8 cellular contexts compared by ENCODE assay signal in genomic region chr1:235275223-235275622, GRCh38. TPM values are rescaled to one million over a fixed set of nuclear protein-coding genes. Genes with fewer than 3 reads are reported as not detected.
DNase-seq lines count a peak whose midpoint lies in the region; ATAC-seq, FAIRE-seq and TF ChIP-seq lines count a peak whose summit lies in the region.

No MANE protein-coding gene starts in this region.

- no peak for FAIRE-seq in RCC 7860 (lab: Jason Lieb, UNC)

- CTCF ChIA-PET in CD4-positive, alpha-beta T cell (lab: Charles Lee): interaction anchor here (1.2 to 1.8 kb wide), 2 partner anchors 16 to 22 kb away, joined by 5 read pairs; no protein-coding TSS in a partner anchor
- CTCF ChIA-PET in activated B cell treated with CpG ODN at 0.5 μM for 24 hours (lab: Charles Lee): interaction anchor here (1.0 to 2.1 kb wide), 4 partner anchors 9 to 141 kb away, joined by 3 to 12 read pairs (median 3); no protein-coding TSS in a partner anchor

- H3K36me3 Mint-ChIP-seq in CD4-positive, alpha-beta T cell (ENCODE audit: low read depth): peaks cover 4% of the 10 kb centered on the region
- H3K36me3 Mint-ChIP-seq in activated B cell treated with CpG ODN at 0.5 μM for 24 hours (ENCODE audit: low read depth): no peaks in the 10 kb centered on the region

- H3K9me3 Mint-ChIP-seq in CD4-positive, alpha-beta T cell: no peaks in the 10 kb centered on the region
- H3K9me3 Mint-ChIP-seq in activated B cell treated with CpG ODN at 0.5 μM for 24 hours: no peaks in the 10 kb centered on the region

- H3K4me1 Mint-ChIP-seq in CD4-positive, alpha-beta T cell (ENCODE audit: low read depth): peaks cover 85% of the 10 kb centered on the region
- H3K4me1 Mint-ChIP-seq in activated B cell treated with CpG ODN at 0.5 μM for 24 hours: peaks cover 75% of the 10 kb centered on the region

- intact Hi-C loops in CD4-positive, alpha-beta T cell (cut with DNase I, micrococcal nuclease): no loop called here
- intact Hi-C loops in activated B cell treated with CpG ODN at 0.5 μM for 24 hours (cut with micrococcal nuclease): loop anchor here (2.0 kb wide), 1 partner anchor 14 kb away; no protein-coding TSS in a partner anchor

- H3K27ac ChIP-seq in CD4-positive, alpha-beta T cell (ENCODE audit: low read depth, low read length): no peak overlapping the region
- no peak overlapping the region for H3K27ac ChIP-seq in gastroesophageal sphincter

- ATAC-seq in CD4-positive, alpha-beta T cell (ENCODE audit: poor library complexity): peak; percentile 64
- peak; percentile 61 for ATAC-seq in HG03135 (IDR thresholded peaks at IDR 0.05; ENCODE audit: unreplicated experiment)
- ATAC-seq in activated B cell treated with CpG ODN at 0.5 μM for 24 hours (ENCODE audit: low read depth): peak; percentile 86
- no peak for ATAC-seq in gastroesophageal sphincter
- ATAC-seq in HG03520 (IDR thresholded peaks at IDR 0.05; ENCODE audit: unreplicated experiment): no peak

- no peak for TF ChIP-seq CTCF in CD4-positive, alpha-beta T cell (IDR thresholded peaks at IDR 0.05)
- TF ChIP-seq CTCF in activated B cell treated with CpG ODN at 0.5 μM for 24 hours (IDR thresholded peaks at IDR 0.05): no peak
- no peak for TF ChIP-seq CTCF in gastroesophageal sphincter (IDR thresholded peaks at IDR 0.05)

- 44 to 74% methylated on average over 2 to 3 of the region's 3 CpGs for WGBS in gastroesophageal sphincter (ENCODE audit: low coverage in 1 of 2), 2 donors

- TF ChIP-seq EP300 in gastroesophageal sphincter (IDR thresholded peaks at IDR 0.05): no peak

- no peak for DNase-seq in CD4-positive, alpha-beta T cell
- peak; percentile 26 for DNase-seq in GM19238 (ENCODE audit: insufficient read length, low spot score)
- no peak for DNase-seq in activated B cell treated with CpG ODN at 0.5 μM for 24 hours
- DNase-seq in glomerular visceral epithelial cell (ENCODE audit: extremely low spot score): no peak
- DNase-seq in RCC 7860 (ENCODE audit: low spot score): no peak

- peak overlapping the region; percentile 12 for H3K27ac Mint-ChIP-seq in CD4-positive, alpha-beta T cell
- H3K27ac Mint-ChIP-seq in activated B cell treated with CpG ODN at 0.5 μM for 24 hours: peak overlapping the region; percentile 76

- H3K4me3 Mint-ChIP-seq in CD4-positive, alpha-beta T cell: peak overlapping the region; percentile 2
- peak overlapping the region; percentile 21 for H3K4me3 Mint-ChIP-seq in activated B cell treated with CpG ODN at 0.5 μM for 24 hours

- H3K4me3 ChIP-seq in gastroesophageal sphincter: no peak overlapping the region

- H3K4me1 ChIP-seq in gastroesophageal sphincter: peaks cover 3 to 61% (median 11%) of the 10 kb centered on the region in 3 donors

- POLR2A ChIA-PET in CD4-positive, alpha-beta T cell (lab: Charles Lee): interaction anchor here (0.6 to 2.3 kb wide), 10 partner anchors 10 to 62 kb away, joined by 3 to 8 read pairs (median 4); partner anchors contain the start of genes ARID4B and GGPS1
- POLR2A ChIA-PET in activated B cell treated with CpG ODN at 0.5 μM for 24 hours (lab: Charles Lee): interaction anchor here (0.9 to 3.2 kb wide), 4 partner anchors 16 to 114 kb away, joined by 4 to 22 read pairs (median 6); partner anchors contain the start of genes ARID4B, GGPS1 and RBM34

- H3K36me3 ChIP-seq in gastroesophageal sphincter: no peaks in the 10 kb centered on the region

- no peaks in the 10 kb centered on the region for H3K27me3 Mint-ChIP-seq in CD4-positive, alpha-beta T cell
- H3K27me3 Mint-ChIP-seq in activated B cell treated with CpG ODN at 0.5 μM for 24 hours: no peaks in the 10 kb centered on the region

- no peak for TF ChIP-seq POLR2A in gastroesophageal sphincter (IDR thresholded peaks at IDR 0.05)

- H3K9me3 ChIP-seq in CD4-positive, alpha-beta T cell (ENCODE audit: control insufficient read depth, low read length): no peaks in the 10 kb centered on the region
- no peaks in the 10 kb centered on the region for H3K9me3 ChIP-seq in gastroesophageal sphincter

- no peaks in the 10 kb centered on the region for H3K27me3 ChIP-seq in CD4-positive, alpha-beta T cell (ENCODE audit: control insufficient read depth, insufficient read depth, low read length)
- no peaks in the 10 kb centered on the region for H3K27me3 ChIP-seq in gastroesophageal sphincter

RNA-seq across cellular contexts. Expression of gene ARID4B, which starts 52.8 kb away (rescaled TPM):
- total RNA-seq in CD4-positive, alpha-beta T cell: 100 to 1,000 TPM; 127 to 130 TPM
- 62.2 and 78.5 TPM in 2 replicates for total RNA-seq in activated B cell treated with CpG ODN at 0.5 μM for 24 hours
- total RNA-seq in gastroesophageal sphincter: 10 to 100 TPM; 26.7 to 49.2 (median 39.1) TPM

RNA-seq across cellular contexts. Expression of gene GGPS1, which starts 53.1 kb away (rescaled TPM):
- 10 to 100 TPM; 20.6 to 20.9 TPM for total RNA-seq in CD4-positive, alpha-beta T cell
- total RNA-seq in activated B cell treated with CpG ODN at 0.5 μM for 24 hours: 25.4 and 33.8 TPM in 2 replicates
- total RNA-seq in gastroesophageal sphincter: 10 to 100 TPM; 30.5 to 36.2 (median 31.3) TPM

Comparison
In these comparisons a context has a peak if more than half of its experiments do, and no peak if none do; other contexts are left out.
1. ATAC-seq: peak in CD4-positive, alpha-beta T cell (single experiment), HG03135 (single experiment) and activated B cell treated with CpG ODN at 0.5 μM for 24 hours (single experiment); none in gastroesophageal sphincter (single experiment) and HG03520 (single experiment).